In the genomic region with DNA sequence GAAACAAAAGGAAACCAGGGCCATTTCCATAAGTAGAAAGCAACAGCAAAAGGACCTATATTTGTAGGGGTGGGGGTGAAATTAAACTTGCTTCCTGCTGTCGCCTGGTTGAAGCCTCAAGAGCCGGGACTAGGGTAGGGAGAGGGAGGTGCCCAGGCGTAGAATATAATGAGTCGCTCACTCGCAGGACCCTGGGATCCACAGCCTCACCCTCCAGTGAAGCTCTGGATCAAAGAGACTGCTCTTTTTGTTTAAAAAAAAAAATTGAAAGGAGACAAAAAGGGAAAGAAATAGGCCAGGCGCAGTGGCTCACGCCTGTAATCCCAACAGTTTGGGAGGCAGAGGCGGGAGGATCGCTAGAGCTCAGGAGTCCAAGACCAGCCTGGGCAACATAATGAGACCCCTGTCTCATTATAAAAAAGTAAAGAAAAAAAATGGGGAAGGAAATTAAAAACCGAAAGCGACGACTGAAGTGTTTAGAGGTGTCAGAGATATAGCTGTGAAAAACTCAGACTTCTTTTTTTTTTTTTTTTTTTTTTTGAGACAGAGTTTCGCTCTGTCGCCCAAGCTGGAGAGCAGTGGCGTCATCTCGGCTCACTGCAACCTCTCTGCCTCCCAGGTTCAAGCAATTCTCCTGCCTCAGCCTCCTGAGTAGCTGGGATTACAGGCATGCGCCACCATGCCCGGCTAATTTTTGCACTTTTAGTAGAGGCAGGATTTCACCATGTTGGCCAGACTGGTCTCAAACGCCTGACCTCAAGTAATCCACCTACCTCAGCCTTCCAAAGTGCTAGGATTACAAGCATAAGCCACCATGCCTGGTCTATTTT, we compare ENCODE assay signal across 10 cellular contexts. TPM values are rescaled to one million over a fixed set of nuclear protein-coding genes. Genes with fewer than 3 reads are reported as not detected.
A peak's percentile ranks its signal among the peaks of the same experiment; 100 is the strongest.
DNase-seq lines count a peak whose midpoint lies in the region; ATAC-seq and TF ChIP-seq lines count a peak whose summit lies in the region.
"Had no signal": no experiment of that assay in that cellular context is flagged by ENCODE, and none has a peak within 500 bp of the region (broad histone marks: within the 10 kb centered on the region; RNA-seq: fewer than 3 reads in every experiment).

No MANE protein-coding gene starts in this region.

- H3K27ac Mint-ChIP-seq in activated CD4-positive, alpha-beta memory T cell treated with anti-CD3 and anti-CD28 coated beads for 36 hours = peak overlapping the region; percentile 100

- no peaks in the 10 kb centered on the region for H3K27me3 Mint-ChIP-seq in activated CD4-positive, alpha-beta memory T cell treated with anti-CD3 and anti-CD28 coated beads for 36 hours

- H3K4me3 Mint-ChIP-seq in activated CD4-positive, alpha-beta memory T cell treated with anti-CD3 and anti-CD28 coated beads for 36 hours = peak overlapping the region; percentile 76

- 13% methylated on average over 19 of the region's 19 CpGs for WGBS in thymus

- no peak for TF ChIP-seq CTCF in left lung (IDR thresholded peaks at IDR 0.05)

- no peaks in the 10 kb centered on the region for H3K9me3 ChIP-seq in left lung
- H3K9me3 ChIP-seq in thymus (ENCODE audit: control insufficient read depth) = no peaks in the 10 kb centered on the region

- H3K36me3 Mint-ChIP-seq in activated CD4-positive, alpha-beta memory T cell treated with anti-CD3 and anti-CD28 coated beads for 36 hours = peaks cover 2% of the 10 kb centered on the region

- DNase-seq in SIG-M5 treated with dmso at 0.1 percent for 504 hours (lab: John Stamatoyannopoulos, UW; ENCODE audit: unreplicated experiment) (peak; percentile 61), SIG-M5 (lab: John Stamatoyannopoulos, UW) (no peak), left lung (no peak), mesenteric fat pad (ENCODE audit: low spot score) (no peak), NCI-H226 (no peak)
- DNase-seq in activated CD4-positive, alpha-beta memory T cell treated with anti-CD3 and anti-CD28 coated beads for 36 hours = peak; percentile 78
- DNase-seq: NCI-H2227 treated with DMSO at 0.1 percent for 48 hours had no signal

- intact Hi-C loops in activated CD4-positive, alpha-beta memory T cell treated with anti-CD3 and anti-CD28 coated beads for 36 hours (cut with micrococcal nuclease) = no loop called here
- intact Hi-C loops in left lung (cut with DNase I) = no loop called here

- H3K27me3 ChIP-seq in left lung (no peaks in the 10 kb centered on the region), thymus (ENCODE audit: control insufficient read depth, insufficient read depth) (no peaks in the 10 kb centered on the region)

- H3K4me1 ChIP-seq in left lung (peaks cover 2 to 93% of the 10 kb centered on the region in 2 donors), thymus (ENCODE audit: control insufficient read depth, insufficient read depth, low read length) (peaks cover 41% of the 10 kb centered on the region)

- no peak overlapping the region for H3K4me3 ChIP-seq in left lung
- peak overlapping the region; percentile 10 for H3K4me3 ChIP-seq in thymus (ENCODE audit: low read length)

- H3K9me3 Mint-ChIP-seq in activated CD4-positive, alpha-beta memory T cell treated with anti-CD3 and anti-CD28 coated beads for 36 hours = peaks cover 2% of the 10 kb centered on the region

- POLR2A ChIA-PET in activated CD4-positive, alpha-beta memory T cell treated with anti-CD3 and anti-CD28 coated beads for 36 hours (lab: Charles Lee) = interaction anchor here (0.8 to 15.1 kb wide), 3 partner anchors 9 to 17 kb away, joined by 3 to 315 read pairs (median 4); a partner anchor contains a TSS

- CTCF ChIA-PET in activated CD4-positive, alpha-beta memory T cell treated with anti-CD3 and anti-CD28 coated beads for 36 hours (lab: Charles Lee) = interaction anchor here (0.7 to 3.3 kb wide), 5 partner anchors 8 to 170 kb away, joined by 3 to 36 read pairs (median 5); a partner anchor contains a TSS

- no peaks in the 10 kb centered on the region for H3K36me3 ChIP-seq in left lung
- H3K36me3 ChIP-seq in thymus (ENCODE audit: control insufficient read depth, insufficient read depth) = no peaks in the 10 kb centered on the region

- H3K27ac ChIP-seq in left lung = peak overlapping the region; percentile 81 to 94
- H3K27ac ChIP-seq in thymus (ENCODE audit: low read depth) = peak overlapping the region; percentile 92
- H3K27ac ChIP-seq: 22Rv1 had no signal

- ATAC-seq in left lung (no peak), HG03521 (IDR thresholded peaks at IDR 0.05; ENCODE audit: unreplicated experiment) (no peak)

- H3K4me1 Mint-ChIP-seq in activated CD4-positive, alpha-beta memory T cell treated with anti-CD3 and anti-CD28 coated beads for 36 hours (ENCODE audit: low read depth) = peaks cover 68% of the 10 kb centered on the region

RNA-seq across cellular contexts. Expression of a gene that starts 10.9 kb away (rescaled TPM):
- 100 to 1,000 TPM; 202 to 206 TPM for total RNA-seq in activated CD4-positive, alpha-beta memory T cell treated with anti-CD3 and anti-CD28 coated beads for 36 hours
- 100 to 1,000 TPM; 173 to 237 TPM for total RNA-seq in left lung
- polyA plus RNA-seq in thymus = 38.7 TPM
- total RNA-seq in mesenteric fat pad = 127 TPM

RNA-seq across cellular contexts. Expression of a gene that starts 48.8 kb away (rescaled TPM):
- 100 to 1,000 TPM; 200 to 204 TPM for total RNA-seq in activated CD4-positive, alpha-beta memory T cell treated with anti-CD3 and anti-CD28 coated beads for 36 hours
- total RNA-seq in left lung = 10 to 100 TPM; 42.5 to 90.1 TPM
- 197 TPM for polyA plus RNA-seq in thymus
- 53.0 TPM for total RNA-seq in mesenteric fat pad

Comparison
In these comparisons a context has a peak if more than half of its experiments do, and no peak if none do; other contexts are left out.
1. DNase-seq: peak in SIG-M5 treated with dmso at 0.1 percent for 504 hours (single experiment) and activated CD4-positive, alpha-beta memory T cell treated with anti-CD3 and anti-CD28 coated beads for 36 hours (single experiment); none in SIG-M5 (single experiment), left lung (0 of 2), mesenteric fat pad (single experiment) and NCI-H226 (single experiment).